10 cellular contexts compared by ENCODE assay signal in genomic region chr15:52783929-52784798, GRCh38. TPM values are rescaled to one million over a fixed set of nuclear protein-coding genes. Genes with fewer than 3 reads are reported as not detected.
DNase-seq lines count a peak whose midpoint lies in the region; ATAC-seq, FAIRE-seq and TF ChIP-seq lines count a peak whose summit lies in the region.
"Had no signal": no experiment of that assay in that cellular context is flagged by ENCODE, and none has a peak within 500 bp of the region (broad histone marks: within the 10 kb centered on the region; RNA-seq: fewer than 3 reads in every experiment).

No MANE protein-coding gene starts in this region.

- H3K27me3 ChIP-seq in heart left ventricle (peaks cover 73 to 96% (median 93%) of the 10 kb centered on the region in 9 donors), keratinocyte (ENCODE audit: control insufficient read depth, extremely low read depth, insufficient read depth, low read length) (peaks cover 83% of the 10 kb centered on the region), upper lobe of left lung (peaks cover 1 to 75% (median 46%) of the 10 kb centered on the region in 4 donors)

- H3K36me3 ChIP-seq in heart left ventricle (no peaks in the 10 kb centered on the region), keratinocyte (ENCODE audit: control insufficient read depth in 2 of 2, extremely low read depth in 1 of 2, insufficient read depth in 2 of 2, low read length in 2 of 2) (no peaks in the 10 kb centered on the region), upper lobe of left lung (no peaks in the 10 kb centered on the region)

- no peaks in the 10 kb centered on the region for H3K9me3 ChIP-seq in heart left ventricle
- no peaks in the 10 kb centered on the region for H3K9me3 ChIP-seq in keratinocyte (ENCODE audit: control insufficient read depth, low read depth, low read length)
- no peaks in the 10 kb centered on the region for H3K9me3 ChIP-seq in upper lobe of left lung

- H3K9me1 ChIP-seq in keratinocyte (ENCODE audit: control insufficient read depth, extremely low read depth, insufficient read depth, low read length) = no peaks in the 10 kb centered on the region

- H2AFZ ChIP-seq in keratinocyte (ENCODE audit: control insufficient read depth, low read length) = no peak overlapping the region

- peaks cover 7% of the 10 kb centered on the region for H4K20me1 ChIP-seq in keratinocyte (ENCODE audit: control insufficient read depth, extremely low read depth, insufficient read depth, low read length)

- peak in 1 of 4 donors; percentile 43 for ATAC-seq in heart left ventricle
- ATAC-seq in upper lobe of left lung (ENCODE audit: low FRiP score in 2 of 2) = peak in 1 of 2 donors; percentile 42
- no peak for ATAC-seq in GM21576 (IDR thresholded peaks at IDR 0.05; ENCODE audit: unreplicated experiment)
- no peak for ATAC-seq in HG03045 (IDR thresholded peaks at IDR 0.05; ENCODE audit: unreplicated experiment)

- peaks cover 0 to 66% (median 22%) of the 10 kb centered on the region in 12 donors for H3K4me1 ChIP-seq in heart left ventricle
- H3K4me1 ChIP-seq in keratinocyte (ENCODE audit: control insufficient read depth, extremely low read depth, insufficient read depth, low read length) = no peaks in the 10 kb centered on the region
- peaks cover 23 to 62% (median 27%) of the 10 kb centered on the region in 4 donors for H3K4me1 ChIP-seq in upper lobe of left lung

- no peaks in the 10 kb centered on the region for H3K79me2 ChIP-seq in keratinocyte (ENCODE audit: control insufficient read depth, insufficient read depth, low read length)

- dilution Hi-C loops in keratinocyte (cut with MboI; ENCODE audit: extremely low pct_ligation_motif_present, low sequenced_read_pairs) = loop anchor here (25.0 kb wide), 1 partner anchor 403 kb away; no protein-coding TSS in a partner anchor

- H3K9ac ChIP-seq in keratinocyte (ENCODE audit: control insufficient read depth, extremely low read depth, insufficient read depth, low read length) = no peak overlapping the region

- no peak overlapping the region for H3K4me2 ChIP-seq in keratinocyte (ENCODE audit: control insufficient read depth, extremely low read depth, insufficient read depth, low read depth, low read length)

- no peak for FAIRE-seq in keratinocyte (lab: Jason Lieb, UNC)
- FAIRE-seq: G401.6 had no signal

- no peak for TF ChIP-seq EP300 in upper lobe of left lung (IDR thresholded peaks at IDR 0.05)

- peak in 11 of 12 donors; percentile 16 to 54 (median 30) for TF ChIP-seq CTCF in heart left ventricle (IDR thresholded peaks at IDR 0.05)
- peak; percentile 4 to 62 (median 41) for TF ChIP-seq CTCF in keratinocyte (optimal IDR thresholded peaks at IDR 0.05 in 1 of 3, IDR thresholded peaks at IDR 0.05 in 1 of 3, conservative IDR thresholded peaks at IDR 0.05 in 1 of 3; ENCODE audit: extremely low read depth in 1 of 3, insufficient read depth in 2 of 3, low read length in 3 of 3)
- peak in 4 of 6 experiments; percentile 27 to 30 (median 28) for TF ChIP-seq CTCF in upper lobe of left lung (IDR thresholded peaks at IDR 0.05)

- TF ChIP-seq POLR2A in heart left ventricle (IDR thresholded peaks at IDR 0.05) (no peak), upper lobe of left lung (IDR thresholded peaks at IDR 0.05) (no peak)

- intact Hi-C loops in heart left ventricle (cut with DNase I) (loop anchor here in 9 of 10 donors (5.0 to 10.0 kb wide), 5 partner anchors 411 to 933 kb away; no protein-coding TSS in a partner anchor), cardiac septum (cut with DNase I) (loop anchor here (5.0 to 10.0 kb wide), 2 partner anchors 411 to 933 kb away; no protein-coding TSS in a partner anchor)

- no peak overlapping the region for H3K4me3 ChIP-seq in heart left ventricle
- H3K4me3 ChIP-seq in keratinocyte (ENCODE audit: control insufficient read depth in 2 of 3, extremely low read depth in 1 of 3, insufficient read depth in 2 of 3, low read depth in 1 of 3, low read length in 3 of 3) = no peak overlapping the region
- no peak overlapping the region for H3K4me3 ChIP-seq in upper lobe of left lung

- H3K27ac ChIP-seq in heart left ventricle (no peak overlapping the region), keratinocyte (ENCODE audit: control insufficient read depth, insufficient read depth, low read length) (no peak overlapping the region), upper lobe of left lung (no peak overlapping the region)

- WGBS in heart left ventricle, 4 donors = 2% methylated on average over 33 to 57 of the region's 57 CpGs
- WGBS in upper lobe of left lung, 2 donors = 4 to 5% methylated on average over 33 to 55 of the region's 57 CpGs

- DNase-seq in heart left ventricle (no peak), cardiac septum (ENCODE audit: low spot score) (no peak), activated T-cell treated with anti-CD3 and anti-CD28 coated beads for 4 hours (peak; percentile 24), keratinocyte (ENCODE audit: low read depth, low spot score) (no peak), upper lobe of left lung (peak in 1 of 2 donors; percentile 88), RKO (ENCODE audit: low spot score) (no peak)

RNA-seq across cellular contexts. Expression of gene ONECUT1, which starts 6.0 kb away (rescaled TPM):
- total RNA-seq in heart left ventricle (not detected), cardiac septum (not detected), upper lobe of left lung (under 1 TPM in 1 of 6 donors, not detected in 5; 0.17 TPM)
- polyA plus RNA-seq in heart left ventricle (not detected), keratinocyte (not detected in 3 replicates)
- polyA plus RNA-seq in keratinocyte (2011; ENCODE audit: low read depth) = not detected
- polyA plus RNA-seq in keratinocyte (2011; cell fraction: cytosol; rRNA removed) = not detected in 2 replicates
- polyA plus RNA-seq in keratinocyte (2011; cell fraction: nucleus; rRNA removed) = not detected in 2 replicates
- polyA plus RNA-seq in keratinocyte (2012; ENCODE audit: low replicate concordance) = not detected in 2 replicates
- polyA minus RNA-seq in keratinocyte = not detected in 3 replicates
- not detected for polyA minus RNA-seq in keratinocyte (2011; cell fraction: cytosol; rRNA and poly(A)+ RNA removed)
- not detected in 2 replicates for polyA minus RNA-seq in keratinocyte (2011; cell fraction: nucleus; rRNA and poly(A)+ RNA removed)
- total RNA-seq: dermis microvascular lymphatic vessel endothelial cell had no signal
